Comparison of ENCODE assay signal across 13 cellular contexts in the genomic region with DNA sequence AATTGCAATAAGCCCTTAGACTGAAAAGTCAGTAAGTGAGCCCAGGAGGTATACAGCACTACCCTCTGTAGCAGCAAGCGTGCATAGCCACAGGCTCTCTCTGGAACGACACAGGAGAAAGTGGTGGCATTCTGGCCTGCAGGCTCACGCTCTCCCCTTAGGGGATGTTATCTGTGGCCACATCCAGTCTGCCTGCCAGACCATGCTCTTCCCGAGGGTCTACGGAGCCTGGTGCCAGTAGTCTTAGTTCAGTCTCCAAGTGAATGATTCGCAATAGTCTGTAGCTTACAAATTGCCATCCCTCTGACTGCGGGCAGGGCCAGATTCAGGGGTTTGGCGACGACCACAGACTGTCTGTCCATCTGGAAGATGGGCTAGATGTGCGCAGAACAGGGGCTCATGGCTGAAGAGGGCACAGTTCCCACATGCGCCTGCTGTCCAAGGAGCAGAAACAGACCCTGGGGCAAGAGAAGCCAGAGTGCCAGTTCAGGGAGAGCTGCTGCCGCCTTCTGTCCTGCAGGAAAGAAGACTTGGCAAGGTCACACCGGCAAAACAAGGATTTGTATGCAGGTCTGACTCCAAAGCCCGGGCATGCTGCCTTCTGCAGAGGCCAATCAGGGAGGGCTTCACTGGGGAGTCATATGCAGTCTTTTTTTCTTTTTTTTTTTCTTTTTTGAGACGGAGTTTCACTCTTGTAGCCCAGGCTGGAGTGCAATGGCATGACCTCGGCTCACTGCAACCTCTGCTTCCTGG. TPM values are rescaled to one million over a fixed set of nuclear protein-coding genes. Genes with fewer than 3 reads are reported as not detected.
DNase-seq lines count a peak whose midpoint lies in the region; ATAC-seq and TF ChIP-seq lines count a peak whose summit lies in the region.
"Had no signal": no experiment of that assay in that cellular context is flagged by ENCODE, and none has a peak within 500 bp of the region (broad histone marks: within the 10 kb centered on the region; RNA-seq: fewer than 3 reads in every experiment).

No MANE protein-coding gene starts in this region.

- TF ChIP-seq CTCF in brain (conservative IDR thresholded peaks at IDR 0.05): no peak
- peak in 1 of 2 donors; percentile 11 for TF ChIP-seq CTCF in right atrium auricular region (IDR thresholded peaks at IDR 0.05)
- TF ChIP-seq CTCF in psoas muscle (IDR thresholded peaks at IDR 0.05): no peak

- peaks cover 3 to 36% (median 14%) of the 10 kb centered on the region in 5 experiments for H3K9me3 Mint-ChIP-seq in brain
- H3K9me3 Mint-ChIP-seq in activated CD4-positive, alpha-beta memory T cell treated with anti-CD3 and anti-CD28 coated beads, Interleukin-2, amount 10 ng/mL, durations not matched to agents 7 days and 5 days: no peaks in the 10 kb centered on the region
- H3K9me3 Mint-ChIP-seq: activated naive CD8-positive, alpha-beta T cell treated with anti-CD3 and anti-CD28 coated beads, Interleukin-2, amount 10 ng/mL, durations not matched to agents 7 days and 5 days had no signal

- CTCF ChIA-PET in activated CD4-positive, alpha-beta memory T cell treated with anti-CD3 and anti-CD28 coated beads, Interleukin-2, amount 10 ng/mL, durations not matched to agents 7 days and 5 days (lab: Charles Lee): interaction anchor here (0.9 kb wide), 1 partner anchor 9 kb away, joined by 3 read pairs; no protein-coding TSS in a partner anchor

- POLR2A ChIA-PET in activated CD4-positive, alpha-beta memory T cell treated with anti-CD3 and anti-CD28 coated beads, Interleukin-2, amount 10 ng/mL, durations not matched to agents 7 days and 5 days (lab: Charles Lee): interaction anchor here (0.8 kb wide), 1 partner anchor 11 kb away, joined by 3 read pairs; no protein-coding TSS in a partner anchor

- 35 to 58% (median 42%) methylated on average over 16 of the region's 16 CpGs for WGBS in psoas muscle, 3 donors

- H3K36me3 ChIP-seq in right atrium auricular region (no peaks in the 10 kb centered on the region), psoas muscle (ENCODE audit: insufficient read depth in 1 of 2, low read depth in 1 of 2) (no peaks in the 10 kb centered on the region)

- H3K4me3 ChIP-seq in right atrium auricular region: no peak overlapping the region
- H3K4me3 ChIP-seq in psoas muscle: no peak overlapping the region

- H3K27me3 ChIP-seq in right atrium auricular region (no peaks in the 10 kb centered on the region), psoas muscle (ENCODE audit: insufficient read depth in 3 of 3, low read length in 2 of 3) (no peaks in the 10 kb centered on the region)

- H3K9me3 ChIP-seq in right atrium auricular region: no peaks in the 10 kb centered on the region
- no peaks in the 10 kb centered on the region for H3K9me3 ChIP-seq in psoas muscle

- peak overlapping the region in 3 of 5 experiments; percentile 35 to 55 (median 46) for H3K27ac Mint-ChIP-seq in brain
- H3K27ac Mint-ChIP-seq in activated CD4-positive, alpha-beta memory T cell treated with anti-CD3 and anti-CD28 coated beads, Interleukin-2, amount 10 ng/mL, durations not matched to agents 7 days and 5 days: no peak overlapping the region
- H3K27ac Mint-ChIP-seq: activated naive CD8-positive, alpha-beta T cell treated with anti-CD3 and anti-CD28 coated beads, Interleukin-2, amount 10 ng/mL, durations not matched to agents 7 days and 5 days had no signal

- H3K36me3 Mint-ChIP-seq in brain: peaks cover 10% of the 10 kb centered on the region
- peaks cover 12% of the 10 kb centered on the region for H3K36me3 Mint-ChIP-seq in activated CD4-positive, alpha-beta memory T cell treated with anti-CD3 and anti-CD28 coated beads, Interleukin-2, amount 10 ng/mL, durations not matched to agents 7 days and 5 days (ENCODE audit: low read depth)

- intact Hi-C loops in psoas muscle (cut with DNase I): loop anchor here in 1 of 2 donors (10.0 kb wide), 1 partner anchor 225 kb away; no protein-coding TSS in a partner anchor

- ATAC-seq in psoas muscle: peak in 3 of 4 donors; percentile 6 to 26 (median 13)

- peaks cover 9% of the 10 kb centered on the region for H3K27me3 Mint-ChIP-seq in brain
- peaks cover 26% of the 10 kb centered on the region for H3K27me3 Mint-ChIP-seq in activated CD4-positive, alpha-beta memory T cell treated with anti-CD3 and anti-CD28 coated beads, Interleukin-2, amount 10 ng/mL, durations not matched to agents 7 days and 5 days

- peak; percentile 19 for DNase-seq in EH (ENCODE audit: low read depth)
- DNase-seq in right atrium auricular region (ENCODE audit: low spot score): no peak
- DNase-seq in psoas muscle: peak; percentile 69 to 79
- no peak for DNase-seq in activated CD4-positive, alpha-beta memory T cell treated with anti-CD3 and anti-CD28 coated beads, Interleukin-2, amount 10 ng/mL, durations not matched to agents 7 days and 5 days
- no peak for DNase-seq in activated naive CD4-positive, alpha-beta T cell treated with Interleukin-2 at 50 U/mL for 16 hours
- no peak for DNase-seq in T-helper 2 cell
- DNase-seq in NCI-H748 treated with DMSO at 0.1 percent for 48 hours (lab: John Stamatoyannopoulos, UW): no peak
- DNase-seq: activated naive CD8-positive, alpha-beta T cell treated with anti-CD3 and anti-CD28 coated beads, Interleukin-2, amount 10 ng/mL, durations not matched to agents 7 days and 5 days; effector memory CD4-positive, alpha-beta T cell; NCI-H510A treated with DMSO at 0.1 percent for 48 hours had no signal

- peak overlapping the region in 3 of 5 experiments; percentile 16 to 38 (median 20) for H3K4me3 Mint-ChIP-seq in brain
- H3K4me3 Mint-ChIP-seq in activated CD4-positive, alpha-beta memory T cell treated with anti-CD3 and anti-CD28 coated beads, Interleukin-2, amount 10 ng/mL, durations not matched to agents 7 days and 5 days: no peak overlapping the region
- H3K4me3 Mint-ChIP-seq: activated naive CD8-positive, alpha-beta T cell treated with anti-CD3 and anti-CD28 coated beads, Interleukin-2, amount 10 ng/mL, durations not matched to agents 7 days and 5 days had no signal

- H3K27ac ChIP-seq in right atrium auricular region: peak overlapping the region; percentile 90 to 97
- peak overlapping the region; percentile 60 for H3K27ac ChIP-seq in psoas muscle
- H3K27ac ChIP-seq: HL-60 had no signal

- peaks cover 60% of the 10 kb centered on the region for H3K4me1 Mint-ChIP-seq in brain
- peaks cover 42% of the 10 kb centered on the region for H3K4me1 Mint-ChIP-seq in activated CD4-positive, alpha-beta memory T cell treated with anti-CD3 and anti-CD28 coated beads, Interleukin-2, amount 10 ng/mL, durations not matched to agents 7 days and 5 days

- H3K4me1 ChIP-seq in right atrium auricular region (peaks cover 0 to 75% of the 10 kb centered on the region in 2 donors), psoas muscle (peaks cover 55% of the 10 kb centered on the region)

RNA-seq across cellular contexts. Expression of gene KLF11, which starts 3.5 kb away (rescaled TPM):
- 11.8 TPM for polyA plus RNA-seq in brain (ENCODE audit: insufficient read depth, low read depth, low replicate concordance)
- 10 to 100 TPM; 18.8 to 30.6 TPM for total RNA-seq in right atrium auricular region
- total RNA-seq in psoas muscle: 10 to 100 TPM; 10.6 to 27.0 (median 17.3) TPM
- polyA plus RNA-seq in psoas muscle: 10 to 100 TPM in 1 of 3 donors, 1 to 10 TPM in 2; 7.0 to 11.8 (median 9.6) TPM
- total RNA-seq in activated CD4-positive, alpha-beta memory T cell treated with anti-CD3 and anti-CD28 coated beads, Interleukin-2, amount 10 ng/mL, durations not matched to agents 7 days and 5 days: 10 to 100 TPM; 14.4 to 16.0 TPM

RNA-seq across cellular contexts. Expression of gene CYS1, which starts 40.4 kb away (rescaled TPM):
- polyA plus RNA-seq in brain (ENCODE audit: insufficient read depth, low read depth, low replicate concordance): 1.7 TPM
- total RNA-seq in right atrium auricular region: 1 to 10 TPM; 4.8 to 5.9 TPM
- total RNA-seq in psoas muscle: under 1 TPM; 0.13 to 0.58 (median 0.16) TPM
- under 1 TPM; 0.06 to 0.10 (median 0.07) TPM for polyA plus RNA-seq in psoas muscle
- under 1 TPM; 0.40 to 0.71 TPM for total RNA-seq in activated CD4-positive, alpha-beta memory T cell treated with anti-CD3 and anti-CD28 coated beads, Interleukin-2, amount 10 ng/mL, durations not matched to agents 7 days and 5 days
- polyA plus RNA-seq: CD14-positive monocyte had no signal

Comparison
In these comparisons a context has a peak if more than half of its experiments do, and no peak if none do; other contexts are left out.
1. DNase-seq: peak in EH (single experiment) and psoas muscle (2 of 2); none in right atrium auricular region (single experiment), activated CD4-positive, alpha-beta memory T cell treated with anti-CD3 and anti-CD28 coated beads, Interleukin-2, amount 10 ng/mL, durations not matched to agents 7 days and 5 days (single experiment), activated naive CD4-positive, alpha-beta T cell treated with Interleukin-2 at 50 U/mL for 16 hours (single experiment), T-helper 2 cell (0 of 5) and NCI-H748 treated with DMSO at 0.1 percent for 48 hours (single experiment).